ENCODE assay signal across 23 cellular contexts in genomic region chr12:130097798-130098255, GRCh38.
DNase-seq lines count a peak whose midpoint lies in the region; ATAC-seq and TF ChIP-seq lines count a peak whose summit lies in the region.
"Had no signal": no experiment of that assay in that cellular context is flagged by ENCODE, and none has a peak within 500 bp of the region (broad histone marks: within the 10 kb centered on the region; RNA-seq: fewer than 3 reads in every experiment).

No MANE protein-coding gene starts in this region.

- H2BK120ac ChIP-seq in trophoblast cell (ENCODE audit: insufficient read depth, low read length, poor library complexity), result no peak overlapping the region

- ATAC-seq in body of pancreas, result peak; percentile 42
- peak; percentile 98 for ATAC-seq in esophagus mucosa
- no peak for ATAC-seq in GM18907 (IDR thresholded peaks at IDR 0.05; ENCODE audit: unreplicated experiment)
- ATAC-seq in GM21786 (IDR thresholded peaks at IDR 0.05; ENCODE audit: unreplicated experiment), result no peak
- ATAC-seq: gastroesophageal sphincter, left ventricle myocardium superior had no signal

- H3K9me3 ChIP-seq in body of pancreas (no peaks in the 10 kb centered on the region), trophoblast cell (ENCODE audit: insufficient read depth, low read depth, low read length) (no peaks in the 10 kb centered on the region)
- H3K9me3 ChIP-seq: ascending aorta, neutrophil, SK-N-SH, upper lobe of left lung had no signal

- WGBS in body of pancreas, 2 donors, result 23 to 27% methylated on average over 8 of the region's 8 CpGs
- WGBS in trophoblast cell (ENCODE audit: extremely low coverage, insufficient coverage, insufficient read length), result no CpG with 5 or more reads among the region's 8 CpGs

- no peak overlapping the region for H2BK12ac ChIP-seq in trophoblast cell (ENCODE audit: low read length)

- no peak overlapping the region for H4K91ac ChIP-seq in trophoblast cell (ENCODE audit: low read depth, low read length)

- H4K12ac ChIP-seq in trophoblast cell (ENCODE audit: low read depth, low read length), result no peak overlapping the region

- H3K4ac ChIP-seq in trophoblast cell (ENCODE audit: low read depth, low read length), result no peak overlapping the region

- DNase-seq in ELF-1 (ENCODE audit: low read depth, low spot score) (peak; percentile 65), body of pancreas (no peak), trophoblast cell (peak; percentile 91), AG08395 (ENCODE audit: low spot score) (no peak), GOT3 (lab: John Stamatoyannopoulos, UW) (no peak)
- DNase-seq: activated CD4-positive, alpha-beta T cell treated with anti-CD3 and anti-CD28 coated beads, Interleukin-2, amount 50 U/mL, for 4 hours; activated CD4-positive, CD25-positive, alpha-beta regulatory T cell; activated T-cell treated with anti-CD3 and anti-CD28 coated beads, Interleukin-2, amount 50 U/mL, for 48 hours; GM23248; left ventricle myocardium superior; NCI-H1105 treated with DMSO at 0.1 percent for 48 hours; NCI-H187 treated with DMSO at 0.1 percent for 48 hours; NCI-H510A treated with DMSO at 0.1 percent for 48 hours; RPMI8226; SK-N-SH; stimulated activated CD4-positive, alpha-beta T cell treated with anti-CD3 and anti-CD28 coated beads, Interleukin-4, amount 100 ng/mL, for 1 hour; upper lobe of left lung had no signal

- no peak for TF ChIP-seq POLR2A in body of pancreas (IDR thresholded peaks at IDR 0.05)

- no peaks in the 10 kb centered on the region for H3K79me2 ChIP-seq in trophoblast cell (ENCODE audit: control insufficient read depth, insufficient read depth, low read length, poor library complexity)

- no peak overlapping the region for H4K8ac ChIP-seq in trophoblast cell (ENCODE audit: low read depth, low read length)

- TF ChIP-seq CTCF in body of pancreas (IDR thresholded peaks at IDR 0.05), result no peak

- no peak overlapping the region for H2BK5ac ChIP-seq in trophoblast cell (ENCODE audit: low read depth, low read length, poor library complexity)

- H3K27ac ChIP-seq in body of pancreas (no peak overlapping the region), trophoblast cell (ENCODE audit: low read depth, low read length) (no peak overlapping the region)
- H3K27ac ChIP-seq: ascending aorta, gastroesophageal sphincter, GM23248, neutrophil, upper lobe of left lung had no signal

- H2AK5ac ChIP-seq in trophoblast cell (ENCODE audit: low read length), result no peak overlapping the region

- H2AFZ ChIP-seq in trophoblast cell (ENCODE audit: insufficient read depth, low read length, poor library complexity), result no peak overlapping the region
- H2AFZ ChIP-seq: GM23248 had no signal

- H3K23ac ChIP-seq in trophoblast cell (ENCODE audit: low read length), result no peak overlapping the region

- H3K18ac ChIP-seq in trophoblast cell (ENCODE audit: low read length), result no peak overlapping the region

- H3K4me1 ChIP-seq in body of pancreas (no peaks in the 10 kb centered on the region), trophoblast cell (ENCODE audit: control insufficient read depth in 1 of 2, insufficient read depth in 2 of 2, low read length in 2 of 2) (peaks cover 11 to 12% of the 10 kb centered on the region in 2 experiments)
- H3K4me1 ChIP-seq: ascending aorta, gastroesophageal sphincter, upper lobe of left lung had no signal

- H3K14ac ChIP-seq in trophoblast cell (ENCODE audit: low read length), result no peak overlapping the region

- no peaks in the 10 kb centered on the region for H3K36me3 ChIP-seq in body of pancreas (replicated peaks in 1 of 2; ENCODE audit: insufficient read depth in 1 of 2, low read depth in 2 of 2)
- no peaks in the 10 kb centered on the region for H3K36me3 ChIP-seq in trophoblast cell (ENCODE audit: control insufficient read depth in 1 of 2, insufficient read depth in 2 of 2, low read length in 2 of 2)
- H3K36me3 ChIP-seq: ascending aorta, gastroesophageal sphincter, neutrophil, upper lobe of left lung had no signal

- no peaks in the 10 kb centered on the region for H3K27me3 ChIP-seq in body of pancreas
- no peaks in the 10 kb centered on the region for H3K27me3 ChIP-seq in trophoblast cell (ENCODE audit: insufficient read depth, low read length)
- H3K27me3 ChIP-seq: ascending aorta, neutrophil, upper lobe of left lung had no signal

- no peak overlapping the region for H3K9ac ChIP-seq in trophoblast cell (ENCODE audit: low read length)
- H3K9ac ChIP-seq: GM23248, SK-N-SH had no signal

- no peak overlapping the region for H3K4me3 ChIP-seq in body of pancreas
- H3K4me3 ChIP-seq in trophoblast cell (ENCODE audit: low read depth, low read length), result no peak overlapping the region
- H3K4me3 ChIP-seq: ascending aorta, gastroesophageal sphincter, GM23248, upper lobe of left lung had no signal

- intact Hi-C loops in body of pancreas (cut with DNase I), result no loop called here

- H3K79me1 ChIP-seq in trophoblast cell (ENCODE audit: low read length), result no peaks in the 10 kb centered on the region

- no peak overlapping the region for H3K4me2 ChIP-seq in trophoblast cell (ENCODE audit: low read length)
- H3K4me2 ChIP-seq: SK-N-SH had no signal

Comparison
In these comparisons a context has a peak if more than half of its experiments do, and no peak if none do; other contexts are left out.
1. DNase-seq: peak in ELF-1 (single experiment) and trophoblast cell (2 of 2); none in body of pancreas (0 of 4), AG08395 (single experiment) and GOT3 (single experiment).
2. ATAC-seq: peak in body of pancreas (single experiment) and esophagus mucosa (single experiment); none in GM18907 (single experiment) and GM21786 (single experiment).